In the genomic region with DNA sequence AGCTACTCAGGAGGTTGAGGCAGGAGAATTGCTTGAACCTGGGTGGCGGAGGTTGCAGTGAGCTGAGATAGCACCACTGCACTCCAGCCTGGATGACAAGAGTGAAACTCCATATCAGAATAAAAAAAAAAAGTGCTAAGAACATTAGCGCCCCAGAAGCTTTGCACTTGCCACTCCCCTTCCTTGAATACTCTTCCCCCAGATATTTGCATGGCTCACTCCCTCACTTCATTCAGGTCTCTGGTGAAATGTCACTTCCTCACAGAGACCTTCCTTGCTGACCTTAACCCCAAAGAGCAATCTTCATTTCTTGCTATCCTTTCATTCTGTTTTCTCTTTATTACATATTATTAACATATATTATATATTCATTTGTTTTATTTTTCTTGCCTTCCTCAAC, we compare ENCODE assay signal across 22 cellular contexts. TPM values are rescaled to one million over a fixed set of nuclear protein-coding genes. Genes with fewer than 3 reads are reported as not detected.
DNase-seq lines count a peak whose midpoint lies in the region; ATAC-seq lines count a peak whose summit lies in the region.
"Had no signal": no experiment of that assay in that cellular context is flagged by ENCODE, and none has a peak within 500 bp of the region (broad histone marks: within the 10 kb centered on the region; RNA-seq: fewer than 3 reads in every experiment).

No MANE protein-coding gene starts in this region.

- peaks cover 3% of the 10 kb centered on the region for H3K9me3 Mint-ChIP-seq in memory B cell
- H3K9me3 Mint-ChIP-seq: CD4-positive, alpha-beta T cell; CD8-positive, alpha-beta T cell had no signal

- no peak overlapping the region for H3K4me3 ChIP-seq in Karpas-422 (ENCODE audit: low read length)
- H3K4me3 ChIP-seq: BLaER1 treated with 17β-estradiol and CSF1 and Interleukin-3, amounts not matched to agents 10 nM and 100 nM; GM12878 had no signal

- ATAC-seq in memory B cell (ENCODE audit: low read depth) (peak; percentile 56), HG03159 (IDR thresholded peaks at IDR 0.05; ENCODE audit: unreplicated experiment) (no peak)
- ATAC-seq: CD8-positive, alpha-beta T cell; GM12878 had no signal

- no peak overlapping the region for H3K27ac Mint-ChIP-seq in memory B cell
- H3K27ac Mint-ChIP-seq: B cell; CD4-positive, alpha-beta T cell; CD8-positive, alpha-beta T cell had no signal

- no peak overlapping the region for H3K27ac ChIP-seq in Karpas-422 (ENCODE audit: low read length)
- H3K27ac ChIP-seq: BLaER1 treated with 17β-estradiol and CSF1 and Interleukin-3, amounts not matched to agents 10 nM and 100 nM; C4-2B had no signal

- H3K27me3 Mint-ChIP-seq in memory B cell = peaks cover 7% of the 10 kb centered on the region
- H3K27me3 Mint-ChIP-seq: B cell; CD4-positive, alpha-beta T cell had no signal

- no peak overlapping the region for H3K9ac ChIP-seq in Karpas-422 (ENCODE audit: low read length)
- H3K9ac ChIP-seq: BLaER1 treated with 17β-estradiol and CSF1 and Interleukin-3, amounts not matched to agents 10 nM and 100 nM had no signal

- H3K79me2 ChIP-seq in Karpas-422 (ENCODE audit: low read length) = no peaks in the 10 kb centered on the region

- H3K9me2 ChIP-seq in Karpas-422 (replicated peaks; ENCODE audit: insufficient read depth, low read length) = no peaks in the 10 kb centered on the region

- H2AFZ ChIP-seq in Karpas-422 (ENCODE audit: low read length) = no peak overlapping the region

- H3K4me1 ChIP-seq in Karpas-422 (ENCODE audit: low read length) = peaks cover 4% of the 10 kb centered on the region; the same call in 1 of the 2 replicates
- H3K4me1 ChIP-seq: Caco-2 had no signal

- no peaks in the 10 kb centered on the region for H4K20me1 ChIP-seq in Karpas-422 (ENCODE audit: insufficient read depth, low read depth, low read length)

- H3K4me1 Mint-ChIP-seq in memory B cell = peaks cover 11% of the 10 kb centered on the region

- H3K36me3 Mint-ChIP-seq in memory B cell = peaks cover 2% of the 10 kb centered on the region
- H3K36me3 Mint-ChIP-seq: CD8-positive, alpha-beta T cell had no signal

- H3K4me2 ChIP-seq in Karpas-422 (ENCODE audit: low read depth, low read length, poor library complexity, severe bottlenecking) = no peak overlapping the region
- H3K4me2 ChIP-seq: BLaER1 treated with 17β-estradiol and CSF1 and Interleukin-3, amounts not matched to agents 10 nM and 100 nM had no signal

- H3K27me3 ChIP-seq in Karpas-422 (ENCODE audit: low read length) = no peaks in the 10 kb centered on the region

- H3K36me3 ChIP-seq in Karpas-422 (ENCODE audit: insufficient read depth, low read length) = no peaks in the 10 kb centered on the region
- H3K36me3 ChIP-seq: BLaER1 treated with 17β-estradiol and CSF1 and Interleukin-3, amounts not matched to agents 10 nM and 100 nM had no signal

- H3K4me3 Mint-ChIP-seq in memory B cell = no peak overlapping the region
- H3K4me3 Mint-ChIP-seq: B cell; CD4-positive, alpha-beta T cell; CD8-positive, alpha-beta T cell had no signal

- DNase-seq in Karpas-422 = peak; percentile 68
- DNase-seq in germinal center (ENCODE audit: low spot score) = peak; percentile 14
- DNase-seq in memory B cell (ENCODE audit: low spot score in 2 of 2) = no peak
- no peak for DNase-seq in DMS53 (lab: John Stamatoyannopoulos, UW)
- DNase-seq in activated T-cell treated with anti-CD3 and anti-CD28 coated beads, Interleukin-2, amount 50 U/mL, for 48 hours = no peak
- DNase-seq: 8988T; AML-193; Caco-2; Calu3; CD4-positive, alpha-beta T cell; CD8-positive, alpha-beta T cell; DMS79; DND-41; EL; GDM1 had no signal

- no peaks in the 10 kb centered on the region for H3K9me3 ChIP-seq in Karpas-422 (ENCODE audit: low read length)
- H3K9me3 ChIP-seq: BLaER1 treated with 17β-estradiol and CSF1 and Interleukin-3, amounts not matched to agents 10 nM and 100 nM; Caco-2 had no signal

RNA-seq across cellular contexts. Expression of gene CACNA1F, which starts 11.3 kb away (rescaled TPM):
- not detected in 2 replicates for total RNA-seq in Karpas-422 (2014; rRNA removed; shearing (Covaris generic); ENCODE audit: low replicate concordance)
- total RNA-seq: Calu3, Daoy, G401 had no signal

RNA-seq across cellular contexts. Expression of gene CCDC22, which starts 13.4 kb away (rescaled TPM):
- total RNA-seq in Karpas-422 (2014; rRNA removed; shearing (Covaris generic); ENCODE audit: low replicate concordance) = 25.9 and 30.0 TPM in 2 replicates

RNA-seq across cellular contexts. Expression of gene SYP, which starts 21.9 kb away (rescaled TPM):
- total RNA-seq in Karpas-422 (2014; rRNA removed; shearing (Covaris generic); ENCODE audit: low replicate concordance) = 0.86 and 1.2 TPM in 2 replicates

RNA-seq across cellular contexts. Expression of gene PRICKLE3, which starts 35.7 kb away (rescaled TPM):
- total RNA-seq in Karpas-422 (2014; rRNA removed; shearing (Covaris generic); ENCODE audit: low replicate concordance) = 4.0 and 15.5 TPM in 2 replicates

RNA-seq across cellular contexts. Expression of gene FOXP3, which starts 42.6 kb away (rescaled TPM):
- total RNA-seq in Karpas-422 (2014; rRNA removed; shearing (Covaris generic); ENCODE audit: low replicate concordance) = 0.07 TPM in 1 of 2 replicates, not detected in the other
- total RNA-seq: B cell, Daoy, G401 had no signal

Comparison
In these comparisons a context has a peak if more than half of its experiments do, and no peak if none do; other contexts are left out.
1. DNase-seq: peak in Karpas-422 (single experiment) and germinal center (single experiment); none in memory B cell (0 of 2), DMS53 (single experiment) and activated T-cell treated with anti-CD3 and anti-CD28 coated beads, Interleukin-2, amount 50 U/mL, for 48 hours (0 of 2).